ENCODE assay signal across 1 cellular context in the genomic region with DNA sequence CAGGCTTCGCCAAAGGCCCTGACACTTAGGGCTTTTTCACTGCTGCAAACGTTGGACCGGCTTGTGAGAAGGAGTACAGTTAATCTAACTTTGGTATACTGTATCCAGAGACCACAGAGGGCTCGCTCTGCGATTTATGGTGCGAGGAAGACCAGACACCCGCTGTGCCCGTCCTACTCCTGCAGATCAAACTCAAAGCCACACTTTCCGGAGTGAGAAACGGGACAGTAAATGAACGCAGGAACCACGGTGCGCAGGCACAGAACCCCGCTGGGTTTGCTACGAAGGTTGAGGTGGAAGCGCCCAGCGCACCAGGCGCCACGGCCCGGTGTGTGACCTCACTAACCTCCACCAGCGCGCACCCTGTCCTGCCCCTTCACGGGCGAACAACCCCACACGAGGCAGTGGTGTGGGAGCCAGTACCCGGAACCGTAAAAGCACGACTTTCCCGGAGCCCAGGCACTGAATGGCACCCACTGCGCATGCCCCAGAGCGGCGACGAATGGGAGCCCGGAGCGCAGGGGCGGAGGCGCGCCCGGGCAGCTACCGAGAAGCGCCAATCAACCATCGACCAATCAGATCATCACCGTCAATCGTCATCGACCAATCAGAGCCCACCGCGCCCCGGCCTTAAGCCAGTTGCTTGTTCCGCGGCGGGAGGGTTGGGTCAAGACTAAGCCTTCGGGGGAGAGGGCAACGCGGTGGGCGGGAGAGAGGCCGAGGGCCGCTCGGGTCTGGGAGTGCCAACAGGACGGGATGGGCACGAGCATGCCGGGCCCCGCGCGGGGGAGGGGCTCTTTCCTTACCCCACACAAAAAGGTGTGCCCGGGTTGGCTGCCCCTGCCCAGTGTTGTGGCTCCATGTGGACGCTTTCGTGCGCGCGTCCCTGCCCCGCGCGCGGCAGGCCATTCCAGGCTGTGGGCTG.
A peak's percentile ranks its signal among the peaks of the same experiment; 100 is the strongest.
TF ChIP-seq lines count a peak whose summit lies in the region.

No MANE protein-coding gene starts in this region.

TF ChIP-seq in HepG2, 621 proteins besides CTCF, POLR2A, EP300 and RAD21 (continued from another document and continues in another):
- no peak for TF ChIP-seq ZNF232 (CRISPR knock-in tag; IDR thresholded peaks at IDR 0.05; ENCODE audit: borderline replicate concordance)
- TF ChIP-seq GABPB1 (CRISPR knock-in tag; IDR thresholded peaks at IDR 0.05), result peak; percentile 63
- no peak for TF ChIP-seq ZNF562 (CRISPR knock-in tag; IDR thresholded peaks at IDR 0.05; ENCODE audit: borderline replicate concordance)
- TF ChIP-seq KLF16 (CRISPR knock-in tag; IDR thresholded peaks at IDR 0.05), result peak in 1 of 2 experiments; percentile 24; a peak in 1 of 4 replicates
- TF ChIP-seq ASH2L (IDR thresholded peaks at IDR 0.05; ENCODE audit: insufficient read length, low read depth, low read length), result no peak
- no peak for TF ChIP-seq EED (CRISPR knock-in tag; IDR thresholded peaks at IDR 0.05)
- TF ChIP-seq FOXK1 (CRISPR knock-in tag; IDR thresholded peaks at IDR 0.05; ENCODE audit: borderline replicate concordance, low read depth), result peak; percentile 12; the same call in 1 of the 2 replicates
- TF ChIP-seq ZBTB7A (CRISPR knock-in tag; IDR thresholded peaks at IDR 0.05), result 0 out of 2 replicates have a peak, but pooled peaks have one; percentile 67
- TF ChIP-seq ZNF790 (CRISPR knock-in tag; IDR thresholded peaks at IDR 0.05; ENCODE audit: borderline replicate concordance), result no peak
- TF ChIP-seq HOXA7 (CRISPR knock-in tag; IDR thresholded peaks at IDR 0.05), result no peak
- no peak for TF ChIP-seq ZBTB39 (CRISPR knock-in tag; IDR thresholded peaks at IDR 0.05)
- no peak for TF ChIP-seq MXD3 (CRISPR knock-in tag; IDR thresholded peaks at IDR 0.05)
- TF ChIP-seq ZFP62 (CRISPR knock-in tag; IDR thresholded peaks at IDR 0.05), result no peak
- TF ChIP-seq BCL6 (CRISPR knock-in tag; IDR thresholded peaks at IDR 0.05), result 0 out of 2 replicates have a peak, but pooled peaks have one; percentile 17
- peak; percentile 67 for TF ChIP-seq POLR2G (IDR thresholded peaks at IDR 0.05; ENCODE audit: low read depth, low read length)
- peak; percentile 80 for TF ChIP-seq DR1 (CRISPR knock-in tag; IDR thresholded peaks at IDR 0.05)
- no peak for TF ChIP-seq ZNF230 (CRISPR knock-in tag; IDR thresholded peaks at IDR 0.05)
- TF ChIP-seq SRF (IDR thresholded peaks at IDR 0.05; ENCODE audit: low read depth, low read length), result no peak
- no peak for TF ChIP-seq RFX1 (IDR thresholded peaks at IDR 0.05)
- TF ChIP-seq ZNF75D (CRISPR knock-in tag; IDR thresholded peaks at IDR 0.05; ENCODE audit: borderline replicate concordance), result no peak
- TF ChIP-seq PHF20 (CRISPR knock-in tag; IDR thresholded peaks at IDR 0.05), result no peak; the same call in 1 of the 2 replicates
- TF ChIP-seq IRF9 (CRISPR knock-in tag; IDR thresholded peaks at IDR 0.05; ENCODE audit: borderline replicate concordance), result no peak
- TF ChIP-seq, protein P1, sequence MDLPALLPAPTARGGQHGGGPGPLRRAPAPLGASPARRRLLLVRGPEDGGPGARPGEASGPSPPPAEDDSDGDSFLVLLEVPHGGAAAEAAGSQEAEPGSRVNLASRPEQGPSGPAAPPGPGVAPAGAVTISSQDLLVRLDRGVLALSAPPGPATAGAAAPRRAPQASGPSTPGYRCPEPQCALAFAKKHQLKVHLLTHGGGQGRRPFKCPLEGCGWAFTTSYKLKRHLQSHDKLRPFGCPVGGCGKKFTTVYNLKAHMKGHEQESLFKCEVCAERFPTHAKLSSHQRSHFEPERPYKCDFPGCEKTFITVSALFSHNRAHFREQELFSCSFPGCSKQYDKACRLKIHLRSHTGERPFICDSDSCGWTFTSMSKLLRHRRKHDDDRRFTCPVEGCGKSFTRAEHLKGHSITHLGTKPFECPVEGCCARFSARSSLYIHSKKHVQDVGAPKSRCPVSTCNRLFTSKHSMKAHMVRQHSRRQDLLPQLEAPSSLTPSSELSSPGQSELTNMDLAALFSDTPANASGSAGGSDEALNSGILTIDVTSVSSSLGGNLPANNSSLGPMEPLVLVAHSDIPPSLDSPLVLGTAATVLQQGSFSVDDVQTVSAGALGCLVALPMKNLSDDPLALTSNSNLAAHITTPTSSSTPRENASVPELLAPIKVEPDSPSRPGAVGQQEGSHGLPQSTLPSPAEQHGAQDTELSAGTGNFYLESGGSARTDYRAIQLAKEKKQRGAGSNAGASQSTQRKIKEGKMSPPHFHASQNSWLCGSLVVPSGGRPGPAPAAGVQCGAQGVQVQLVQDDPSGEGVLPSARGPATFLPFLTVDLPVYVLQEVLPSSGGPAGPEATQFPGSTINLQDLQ (CRISPR knock-in tag; IDR thresholded peaks at IDR 0.05), result no peak
- peak; percentile 68 for TF ChIP-seq TFDP1 (CRISPR knock-in tag; IDR thresholded peaks at IDR 0.05; ENCODE audit: borderline replicate concordance)
- TF ChIP-seq SOX6 (IDR thresholded peaks at IDR 0.05), result no peak
- no peak for TF ChIP-seq SOX6 (CRISPR knock-in tag; IDR thresholded peaks at IDR 0.05)
- no peak for TF ChIP-seq MATR3 (CRISPR knock-in tag; IDR thresholded peaks at IDR 0.05)
- TF ChIP-seq FOXO4 (CRISPR knock-in tag; conservative IDR thresholded peaks at IDR 0.05), result no peak
- TF ChIP-seq MZF1 (CRISPR knock-in tag; IDR thresholded peaks at IDR 0.05; ENCODE audit: borderline replicate concordance), result no peak
- TF ChIP-seq HIC2 (CRISPR knock-in tag; IDR thresholded peaks at IDR 0.05; ENCODE audit: low read depth), result peak; percentile 78; the same call in 1 of the 2 replicates
- no peak for TF ChIP-seq PLRG1 (conservative IDR thresholded peaks at IDR 0.05)
- peak; percentile 40; the same call in 1 of the 2 replicates for TF ChIP-seq ZNF501 (CRISPR knock-in tag; IDR thresholded peaks at IDR 0.05)
- peak; percentile 39; the same call in 1 of the 2 replicates for TF ChIP-seq ZNF784 (CRISPR knock-in tag; IDR thresholded peaks at IDR 0.05; ENCODE audit: borderline replicate concordance)
- no peak for TF ChIP-seq SUZ12 (IDR thresholded peaks at IDR 0.05; ENCODE audit: low read depth, low read length)
- TF ChIP-seq THYN1 (CRISPR knock-in tag; IDR thresholded peaks at IDR 0.05; ENCODE audit: borderline replicate concordance, low read depth), result no peak
- no peak for TF ChIP-seq GRHL1 (CRISPR knock-in tag; conservative IDR thresholded peaks at IDR 0.05)
- TF ChIP-seq CENPX (CRISPR knock-in tag; IDR thresholded peaks at IDR 0.05), result no peak
- no peak for TF ChIP-seq NBN (conservative IDR thresholded peaks at IDR 0.05)
- no peak for TF ChIP-seq ZNF574 (CRISPR knock-in tag; IDR thresholded peaks at IDR 0.05)
- no peak for TF ChIP-seq ZNF44 (CRISPR knock-in tag; IDR thresholded peaks at IDR 0.05)
